In the genomic region with DNA sequence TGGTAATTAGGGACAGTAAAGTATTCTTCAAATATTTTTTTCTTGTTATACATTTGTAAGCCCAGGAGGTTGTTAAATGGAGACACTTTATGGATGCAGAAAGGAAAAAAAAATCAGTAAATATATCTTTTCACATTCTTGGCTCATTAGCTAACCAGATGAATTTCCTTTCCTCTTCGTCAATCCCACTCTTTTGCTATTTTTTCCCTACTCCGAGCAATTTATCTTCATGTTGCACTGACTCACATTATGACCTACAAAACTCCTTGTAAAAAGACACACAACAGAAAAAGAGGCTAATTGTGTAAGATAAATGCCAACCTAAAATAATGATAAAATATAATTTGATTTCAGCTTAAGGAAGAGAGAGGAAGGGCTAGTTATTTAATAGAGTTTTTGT, we compare ENCODE assay signal across 32 cellular contexts.
DNase-seq lines count a peak whose midpoint lies in the region; ATAC-seq, FAIRE-seq and TF ChIP-seq lines count a peak whose summit lies in the region.
"Had no signal": no experiment of that assay in that cellular context is flagged by ENCODE, and none has a peak within 500 bp of the region (broad histone marks: within the 10 kb centered on the region; RNA-seq: fewer than 3 reads in every experiment).

No MANE protein-coding gene starts in this region.

- H3K9me3 ChIP-seq in GM23248 (ENCODE audit: low read depth) (no peaks in the 10 kb centered on the region), astrocyte (ENCODE audit: insufficient read depth, low read depth, low read length) (no peaks in the 10 kb centered on the region), T-helper 17 cell (ENCODE audit: control insufficient read depth, low read length, poor library complexity, severe bottlenecking) (no peaks in the 10 kb centered on the region)
- H3K9me3 ChIP-seq: BLaER1 treated with 17β-estradiol and CSF1 and Interleukin-3, amounts not matched to agents 10 nM and 100 nM; esophagus muscularis mucosa; left ventricle myocardium inferior; Peyer's patch; spleen; upper lobe of right lung had no signal

- peaks cover 29% of the 10 kb centered on the region for H3F3A ChIP-seq in GM23248 (ENCODE audit: insufficient read depth)

- TF ChIP-seq CTCF in astrocyte (IDR thresholded peaks at IDR 0.05; ENCODE audit: insufficient read depth, low read depth, low read length) = no peak

- 2 to 11% methylated on average over 2 of the region's 2 CpGs for WGBS in GM23248 (ENCODE audit: low coverage in 1 of 2, low lambda C conversion rate in 2 of 2, missing lambda C conversion rate in 2 of 2), 2 experiments

- H3K4me1 Mint-ChIP-seq in astrocyte (ENCODE audit: low read depth, unreplicated experiment) (peaks cover 50% of the 10 kb centered on the region), T-helper 17 cell (no peaks in the 10 kb centered on the region)

- H3K4me3 ChIP-seq in GM23248 = peak overlapping the region; percentile 3; the same call in 1 of the 2 replicates
- H3K4me3 ChIP-seq in astrocyte (ENCODE audit: insufficient read depth, low read depth, low read length) = no peak overlapping the region
- H3K4me3 ChIP-seq: BLaER1 treated with 17β-estradiol and CSF1 and Interleukin-3, amounts not matched to agents 10 nM and 100 nM; esophagus muscularis mucosa; GM12878; left ventricle myocardium inferior; Peyer's patch; spleen; upper lobe of right lung had no signal

- H2AFZ ChIP-seq in GM23248 = peak overlapping the region; percentile 20; the same call in 1 of the 2 replicates
- no peak overlapping the region for H2AFZ ChIP-seq in astrocyte (ENCODE audit: low read depth, low read length)

- H3K27ac Mint-ChIP-seq in astrocyte (ENCODE audit: unreplicated experiment) = peak overlapping the region; percentile 94
- H3K27ac Mint-ChIP-seq in T-helper 17 cell = no peak overlapping the region
- H3K27ac Mint-ChIP-seq: activated CD8-positive, alpha-beta T cell treated with anti-CD3 and anti-CD28 coated beads for 36 hours; activated naive CD4-positive, alpha-beta T cell treated with anti-CD3 and anti-CD28 coated beads for 36 hours; activated T-cell treated with anti-CD3 and anti-CD28 coated beads, Interleukin-2, amount 50 U/mL, for 24 hours had no signal

- in situ Hi-C loops in GM23248 (cut with MboI) = loop anchor here (25.0 kb wide), 2 partner anchors 507 to 807 kb away; no protein-coding TSS in a partner anchor

- DNase-seq in A172 (ENCODE audit: low spot score) = peak; percentile 60
- DNase-seq in GM23248 = peak; percentile 66
- DNase-seq in astrocyte (ENCODE audit: low read depth) = peak; percentile 82
- peak; percentile 2 for DNase-seq in left kidney (ENCODE audit: low read depth, low spot score)
- DNase-seq in T-helper 17 cell = no peak
- no peak for DNase-seq in cerebellar cortex (ENCODE audit: low spot score)
- no peak for DNase-seq in SHP77 (lab: John Stamatoyannopoulos, UW)
- DNase-seq in stimulated activated CD4-positive, alpha-beta T cell treated with anti-CD3 and anti-CD28 coated beads, Interleukin-2, amount 100 ng/mL, for 48 hours = no peak
- DNase-seq: activated CD4-positive, CD25-positive, alpha-beta regulatory T cell; activated CD8-positive, alpha-beta T cell treated with anti-CD3 and anti-CD28 coated beads for 36 hours; activated naive CD4-positive, alpha-beta T cell treated with anti-CD3 and anti-CD28 coated beads for 36 hours; activated T-cell treated with anti-CD3 and anti-CD28 coated beads, Interleukin-2, amount 50 U/mL, for 24 hours; anterior cingulate cortex; cerebellar nuclear complex; GDM1; H7; Kasumi-1; left ventricle myocardium inferior; midbrain; NCI-H1105 treated with DMSO at 0.1 percent for 48 hours; NCI-H2081 treated with DMSO at 0.1 percent for 48 hours; Peyer's patch; spleen; T-helper 9 cell; upper lobe of right lung had no signal

- no peak overlapping the region for H3K9ac ChIP-seq in GM23248
- no peak overlapping the region for H3K9ac ChIP-seq in astrocyte (ENCODE audit: low read length)
- H3K9ac ChIP-seq: BLaER1 treated with 17β-estradiol and CSF1 and Interleukin-3, amounts not matched to agents 10 nM and 100 nM had no signal

- no peaks in the 10 kb centered on the region for H3K79me2 ChIP-seq in GM23248 (ENCODE audit: insufficient read depth)
- H3K79me2 ChIP-seq in astrocyte (ENCODE audit: insufficient read depth, low read length) = no peaks in the 10 kb centered on the region

- H3K4me1 ChIP-seq in GM23248 (ENCODE audit: insufficient read depth) = peaks cover 70% of the 10 kb centered on the region
- peaks cover 13% of the 10 kb centered on the region for H3K4me1 ChIP-seq in astrocyte (ENCODE audit: insufficient read depth, low read length)
- H3K4me1 ChIP-seq: BLaER1 treated with 17β-estradiol and CSF1 and Interleukin-3, amounts not matched to agents 10 nM and 100 nM; esophagus muscularis mucosa; left ventricle myocardium inferior; Peyer's patch; spleen; upper lobe of right lung had no signal

- no peaks in the 10 kb centered on the region for H3K27me3 Mint-ChIP-seq in astrocyte (ENCODE audit: low read depth, unreplicated experiment)
- H3K27me3 Mint-ChIP-seq in T-helper 17 cell = no peaks in the 10 kb centered on the region
- H3K27me3 Mint-ChIP-seq: activated CD8-positive, alpha-beta T cell treated with anti-CD3 and anti-CD28 coated beads for 36 hours; activated T-cell treated with anti-CD3 and anti-CD28 coated beads, Interleukin-2, amount 50 U/mL, for 24 hours had no signal

- H3K9me3 Mint-ChIP-seq in astrocyte (ENCODE audit: unreplicated experiment) = no peaks in the 10 kb centered on the region
- H3K9me3 Mint-ChIP-seq: activated CD8-positive, alpha-beta T cell treated with anti-CD3 and anti-CD28 coated beads for 36 hours; activated naive CD4-positive, alpha-beta T cell treated with anti-CD3 and anti-CD28 coated beads for 36 hours; activated T-cell treated with anti-CD3 and anti-CD28 coated beads, Interleukin-2, amount 50 U/mL, for 24 hours; neural crest cell had no signal

- ATAC-seq in T-helper 17 cell = no peak
- ATAC-seq: activated CD8-positive, alpha-beta T cell treated with anti-CD3 and anti-CD28 coated beads for 36 hours; GM12878; upper lobe of right lung had no signal

- FAIRE-seq in astrocyte (lab: Jason Lieb, UNC) = peak; percentile 50
- FAIRE-seq: D721Med, GM12878, GM19239 had no signal

- H4K20me1 ChIP-seq in GM23248 (ENCODE audit: insufficient read depth) (no peaks in the 10 kb centered on the region), astrocyte (ENCODE audit: insufficient read depth, low read length) (no peaks in the 10 kb centered on the region)
- H4K20me1 ChIP-seq: BLaER1 treated with 17β-estradiol and CSF1 and Interleukin-3, amounts not matched to agents 10 nM and 100 nM had no signal

- H3K27ac ChIP-seq in GM23248 (peak overlapping the region; percentile 28), astrocyte (ENCODE audit: low read depth, low read length) (no peak overlapping the region)
- H3K27ac ChIP-seq: 22Rv1; BLaER1 treated with 17β-estradiol and CSF1 and Interleukin-3, amounts not matched to agents 10 nM and 100 nM; esophagus muscularis mucosa; left ventricle myocardium inferior; Peyer's patch; spleen; upper lobe of right lung had no signal

- no peak overlapping the region for H3K4me3 Mint-ChIP-seq in astrocyte (ENCODE audit: unreplicated experiment)
- H3K4me3 Mint-ChIP-seq in T-helper 17 cell = no peak overlapping the region
- H3K4me3 Mint-ChIP-seq: activated CD8-positive, alpha-beta T cell treated with anti-CD3 and anti-CD28 coated beads for 36 hours; activated naive CD4-positive, alpha-beta T cell treated with anti-CD3 and anti-CD28 coated beads for 36 hours; activated T-cell treated with anti-CD3 and anti-CD28 coated beads, Interleukin-2, amount 50 U/mL, for 24 hours; neural crest cell had no signal

- H3K9me2 ChIP-seq in GM23248 (ENCODE audit: insufficient read depth) = no peaks in the 10 kb centered on the region

- H3K27me3 ChIP-seq in GM23248 (replicated peaks; ENCODE audit: insufficient read depth) (no peaks in the 10 kb centered on the region), astrocyte (ENCODE audit: insufficient read depth, low read length) (no peaks in the 10 kb centered on the region)
- H3K27me3 ChIP-seq: BLaER1 treated with 17β-estradiol and CSF1 and Interleukin-3, amounts not matched to agents 10 nM and 100 nM; esophagus muscularis mucosa; Peyer's patch; spleen; upper lobe of right lung had no signal

- no peaks in the 10 kb centered on the region for H3K36me3 ChIP-seq in GM23248 (ENCODE audit: low read depth)
- H3K36me3 ChIP-seq in astrocyte (ENCODE audit: insufficient read depth, low read length) = no peaks in the 10 kb centered on the region
- H3K36me3 ChIP-seq: BLaER1 treated with 17β-estradiol and CSF1 and Interleukin-3, amounts not matched to agents 10 nM and 100 nM; esophagus muscularis mucosa; left ventricle myocardium inferior; Peyer's patch; spleen; upper lobe of right lung had no signal

- H3K36me3 Mint-ChIP-seq in astrocyte (ENCODE audit: low read depth, unreplicated experiment) (no peaks in the 10 kb centered on the region), T-helper 17 cell (ENCODE audit: low read depth) (no peaks in the 10 kb centered on the region)

- H3K4me2 ChIP-seq in GM23248 (ENCODE audit: unreplicated experiment) (peak overlapping the region; percentile 49), astrocyte (ENCODE audit: low read length) (peak overlapping the region; percentile 1)
- H3K4me2 ChIP-seq: BLaER1 treated with 17β-estradiol and CSF1 and Interleukin-3, amounts not matched to agents 10 nM and 100 nM had no signal

Comparison
In these comparisons a context has a peak if more than half of its experiments do, and no peak if none do; other contexts are left out.
1. DNase-seq: peak in A172 (single experiment), GM23248 (single experiment), astrocyte (single experiment) and left kidney (single experiment); none in T-helper 17 cell (0 of 3), cerebellar cortex (single experiment), SHP77 (0 of 2) and stimulated activated CD4-positive, alpha-beta T cell treated with anti-CD3 and anti-CD28 coated beads, Interleukin-2, amount 100 ng/mL, for 48 hours (0 of 2).